21 cellular contexts compared by ENCODE assay signal in the genomic region with DNA sequence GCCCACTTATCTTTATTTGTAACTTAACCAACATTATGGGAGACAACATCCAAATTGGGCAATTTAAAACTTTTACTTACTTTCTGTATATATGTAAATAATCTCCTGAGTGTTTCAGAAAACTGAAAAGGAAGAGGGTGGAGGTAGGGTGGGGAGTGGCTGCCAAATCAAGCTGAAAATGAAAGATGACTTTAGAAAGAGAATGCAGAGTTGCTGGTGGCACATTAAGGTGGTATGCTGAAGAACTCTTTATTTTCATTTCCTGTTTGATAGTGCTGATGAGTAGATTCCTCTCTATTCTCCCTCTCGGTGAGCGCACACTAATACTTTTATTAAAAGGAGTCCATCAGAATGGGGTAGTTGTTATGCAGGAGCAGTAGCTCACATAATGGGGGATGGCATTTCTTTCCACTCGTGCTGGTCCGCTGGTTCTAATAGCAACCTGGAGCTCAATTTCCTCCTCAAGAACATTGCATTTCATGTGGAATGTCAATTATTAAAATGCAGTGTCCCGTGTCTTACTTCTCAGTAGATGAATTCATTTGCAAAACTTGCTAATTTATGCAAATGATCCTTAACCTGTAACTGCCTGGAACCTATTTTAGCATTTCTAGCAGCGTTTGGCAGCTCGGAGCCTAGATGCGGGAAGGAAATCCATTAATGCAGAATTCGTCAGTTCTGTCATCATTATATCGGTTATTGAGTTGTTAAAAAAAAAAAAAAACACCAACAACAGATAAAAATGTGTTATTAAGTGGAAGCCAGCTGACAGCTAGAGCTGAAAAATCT.
DNase-seq lines count a peak whose midpoint lies in the region; ATAC-seq and TF ChIP-seq lines count a peak whose summit lies in the region.
"Had no signal": no experiment of that assay in that cellular context is flagged by ENCODE, and none has a peak within 500 bp of the region (broad histone marks: within the 10 kb centered on the region; RNA-seq: fewer than 3 reads in every experiment).

No MANE protein-coding gene starts in this region.

- H3K36me3 ChIP-seq in MM.1S (replicated peaks; ENCODE audit: insufficient read depth, low read length): no peaks in the 10 kb centered on the region
- no peaks in the 10 kb centered on the region for H3K36me3 ChIP-seq in neural cell (ENCODE audit: insufficient read depth, low read length)
- H3K36me3 ChIP-seq in mesenchymal stem cell (ENCODE audit: control insufficient read depth in 1 of 2, insufficient read depth in 2 of 2, low read depth in 1 of 2, low read length in 2 of 2): no peaks in the 10 kb centered on the region
- H3K36me3 ChIP-seq: BLaER1, esophagus muscularis mucosa had no signal

- H3K79me2 ChIP-seq in MM.1S (ENCODE audit: low read length) (no peaks in the 10 kb centered on the region), neural cell (replicated peaks; ENCODE audit: insufficient read depth, low read length) (no peaks in the 10 kb centered on the region)
- H3K79me2 ChIP-seq: hepatocyte had no signal

- H3K4me3 ChIP-seq in MM.1S (ENCODE audit: low read length) (0 out of 2 replicates have a peak overlapping the region, but pooled peaks have one; percentile 9), neural cell (ENCODE audit: low read length) (peak overlapping the region; percentile 19), mesenchymal stem cell (ENCODE audit: insufficient read depth in 1 of 2, low read depth in 1 of 2, low read length in 2 of 2) (no peak overlapping the region)
- H3K4me3 ChIP-seq: BLaER1, body of pancreas, esophagus muscularis mucosa, hepatocyte had no signal

- no peaks in the 10 kb centered on the region for H3K79me1 ChIP-seq in mesenchymal stem cell (replicated peaks; ENCODE audit: low read length, poor library complexity, severe bottlenecking)

- H2AFZ ChIP-seq in MM.1S (ENCODE audit: low read length) (no peak overlapping the region), neural cell (ENCODE audit: low read depth, low read length) (no peak overlapping the region), mesenchymal stem cell (ENCODE audit: low read depth, low read length) (no peak overlapping the region)
- H2AFZ ChIP-seq: hepatocyte had no signal

- no peak overlapping the region for H2BK5ac ChIP-seq in mesenchymal stem cell (ENCODE audit: low read depth, low read length, poor library complexity, severe bottlenecking)

- H2BK15ac ChIP-seq in mesenchymal stem cell (ENCODE audit: low read depth, poor library complexity, severe bottlenecking): no peak overlapping the region

- H3K27ac ChIP-seq in MM.1S (ENCODE audit: low read length): no peak overlapping the region
- H3K27ac ChIP-seq in neural cell (ENCODE audit: low read length): no peak overlapping the region
- H3K27ac ChIP-seq in substantia nigra (ENCODE audit: low read depth, low read length, poor library complexity, severe bottlenecking): no peak overlapping the region
- H3K27ac ChIP-seq in mesenchymal stem cell (ENCODE audit: low read length, poor library complexity, severe bottlenecking): no peak overlapping the region
- H3K27ac ChIP-seq: BLaER1, body of pancreas, dorsolateral prefrontal cortex, esophagus muscularis mucosa, hepatocyte had no signal

- H3K4me1 ChIP-seq in MM.1S (ENCODE audit: low read length): peaks cover 17% of the 10 kb centered on the region
- H3K4me1 ChIP-seq in mesenchymal stem cell (ENCODE audit: control insufficient read depth, insufficient read depth, low read depth, low read length): no peaks in the 10 kb centered on the region
- H3K4me1 ChIP-seq: BLaER1, body of pancreas had no signal

- no peak overlapping the region for H3K4ac ChIP-seq in mesenchymal stem cell (ENCODE audit: low read depth in 1 of 2, low read length in 2 of 2)

- H4K20me1 ChIP-seq in MM.1S (ENCODE audit: insufficient read depth, low read length): no peaks in the 10 kb centered on the region
- no peaks in the 10 kb centered on the region for H4K20me1 ChIP-seq in neural cell (ENCODE audit: insufficient read depth)
- H4K20me1 ChIP-seq: BLaER1 had no signal

- H3K23ac ChIP-seq in mesenchymal stem cell (ENCODE audit: low read length in 2 of 2): no peak overlapping the region

- no peak overlapping the region for H2BK120ac ChIP-seq in mesenchymal stem cell (ENCODE audit: low read depth, low read length)

- H3K9me2 ChIP-seq in MM.1S (replicated peaks; ENCODE audit: insufficient read depth, low read length) (no peaks in the 10 kb centered on the region), neural cell (ENCODE audit: insufficient read depth, low read length) (no peaks in the 10 kb centered on the region)

- no peak overlapping the region for H3K14ac ChIP-seq in mesenchymal stem cell (ENCODE audit: low read length in 2 of 2)

- no peak for TF ChIP-seq RAD21 in neural cell (conservative IDR thresholded peaks at IDR 0.05)

- H3F3A ChIP-seq in MM.1S (ENCODE audit: insufficient read depth, low read length) (0 out of 2 replicates have a peak, but pooled peaks cover 3% of the 10 kb centered on the region), neural cell (ENCODE audit: insufficient read depth, low read length, poor library complexity, severe bottlenecking) (no peaks in the 10 kb centered on the region)

- H3K9me3 ChIP-seq in MM.1S (replicated peaks; ENCODE audit: insufficient read depth, low read length) (no peaks in the 10 kb centered on the region), neural cell (ENCODE audit: low read length) (no peaks in the 10 kb centered on the region), mesenchymal stem cell (ENCODE audit: control insufficient read depth, low read length) (no peaks in the 10 kb centered on the region)
- H3K9me3 ChIP-seq: BLaER1, body of pancreas, esophagus muscularis mucosa had no signal

- DNase-seq in MM.1S (peak; percentile 76), NOMO-1 (lab: John Stamatoyannopoulos, UW; ENCODE audit: unreplicated experiment in 2 of 2) (no peak), substantia nigra (lab: John Stamatoyannopoulos, UW) (no peak), NCI-H1436 (lab: John Stamatoyannopoulos, UW) (no peak), mesenchymal stem cell (no peak)
- DNase-seq: activated CD4-positive, alpha-beta T cell treated with anti-CD3 and anti-CD28 coated beads for 4 hours; activated T-cell treated with anti-CD3 and anti-CD28 coated beads for 4 hours; body of pancreas; dorsolateral prefrontal cortex; HFFc6; NCI-H2171; posterior cingulate gyrus; stimulated activated naive CD8-positive, alpha-beta T cell treated with anti-CD3 and anti-CD28 coated beads, Interleukin-15, Interleukin-2, amounts not matched to agents 100 U/mL and 50 U/mL, for 24 hours; T-helper 2 cell had no signal

- ATAC-seq in GM19035 (IDR thresholded peaks at IDR 0.05; ENCODE audit: unreplicated experiment) (peak; percentile 71), HG02571 (IDR thresholded peaks at IDR 0.05; ENCODE audit: unreplicated experiment) (peak; percentile 53)
- ATAC-seq: body of pancreas; Right ventricle myocardium inferior; stimulated activated naive CD8-positive, alpha-beta T cell treated with anti-CD3 and anti-CD28 coated beads, Interleukin-15, Interleukin-2, amounts not matched to agents 100 U/mL and 50 U/mL, for 24 hours had no signal

- no peak overlapping the region for H3K18ac ChIP-seq in mesenchymal stem cell (ENCODE audit: low read depth in 1 of 2, low read length in 2 of 2)

- no peak for TF ChIP-seq EP300 in neural cell (conservative IDR thresholded peaks at IDR 0.05; ENCODE audit: poor library complexity, severe bottlenecking)

- 60% methylated on average over 6 of the region's 10 CpGs for WGBS in mesenchymal stem cell

- H3K9ac ChIP-seq in MM.1S (ENCODE audit: low read length) (no peak overlapping the region), neural cell (ENCODE audit: low read length) (no peak overlapping the region), mesenchymal stem cell (ENCODE audit: low read length) (no peak overlapping the region)
- H3K9ac ChIP-seq: BLaER1 had no signal

- no peak overlapping the region for H4K8ac ChIP-seq in mesenchymal stem cell (ENCODE audit: low read length)

- peak overlapping the region; percentile 50 for H3K4me2 ChIP-seq in MM.1S (ENCODE audit: low read depth, low read length)
- no peak overlapping the region for H3K4me2 ChIP-seq in neural cell (ENCODE audit: low read length)
- H3K4me2 ChIP-seq in mesenchymal stem cell (ENCODE audit: low read length, poor library complexity, severe bottlenecking): no peak overlapping the region
- H3K4me2 ChIP-seq: BLaER1, hepatocyte had no signal

- no peak overlapping the region for H2AK5ac ChIP-seq in mesenchymal stem cell (ENCODE audit: low read length, severe bottlenecking)

- no peak overlapping the region for H2BK12ac ChIP-seq in mesenchymal stem cell (ENCODE audit: low read length in 2 of 2)

- no peak overlapping the region for H4K91ac ChIP-seq in mesenchymal stem cell (ENCODE audit: low read length)

- TF ChIP-seq CTCF in MM.1S (IDR thresholded peaks at IDR 0.05; ENCODE audit: low read length) (peak; percentile 15; the same call in 1 of the 2 replicates), neural cell (IDR thresholded peaks at IDR 0.05; ENCODE audit: poor library complexity, severe bottlenecking) (no peak)

- no peaks in the 10 kb centered on the region for H3K27me3 ChIP-seq in MM.1S (replicated peaks; ENCODE audit: insufficient read depth, low read length)
- no peaks in the 10 kb centered on the region for H3K27me3 ChIP-seq in neural cell (ENCODE audit: insufficient read depth, low read depth, low read length)
- H3K27me3 ChIP-seq in mesenchymal stem cell (ENCODE audit: control insufficient read depth in 1 of 2, insufficient read depth in 1 of 2, low read length in 2 of 2): no peaks in the 10 kb centered on the region
- H3K27me3 ChIP-seq: BLaER1, body of pancreas, esophagus muscularis mucosa, hepatocyte had no signal

TF ChIP-seq in neural cell, 6 proteins besides CTCF, POLR2A, EP300 and RAD21 (continues in another document):
- no peak for TF ChIP-seq POLR2AphosphoS5 (IDR thresholded peaks at IDR 0.05)
- TF ChIP-seq SMC3 (conservative IDR thresholded peaks at IDR 0.05; ENCODE audit: poor library complexity): no peak
- TF ChIP-seq TAF1 (IDR thresholded peaks at IDR 0.05; ENCODE audit: low read depth): no peak

Comparison
In these comparisons a context has a peak if more than half of its experiments do, and no peak if none do; other contexts are left out.
1. H3K4me3 ChIP-seq: peak in MM.1S (single experiment) and neural cell (single experiment); none in mesenchymal stem cell (0 of 2).